Comparison of ENCODE assay signal across 24 cellular contexts in the genomic region with DNA sequence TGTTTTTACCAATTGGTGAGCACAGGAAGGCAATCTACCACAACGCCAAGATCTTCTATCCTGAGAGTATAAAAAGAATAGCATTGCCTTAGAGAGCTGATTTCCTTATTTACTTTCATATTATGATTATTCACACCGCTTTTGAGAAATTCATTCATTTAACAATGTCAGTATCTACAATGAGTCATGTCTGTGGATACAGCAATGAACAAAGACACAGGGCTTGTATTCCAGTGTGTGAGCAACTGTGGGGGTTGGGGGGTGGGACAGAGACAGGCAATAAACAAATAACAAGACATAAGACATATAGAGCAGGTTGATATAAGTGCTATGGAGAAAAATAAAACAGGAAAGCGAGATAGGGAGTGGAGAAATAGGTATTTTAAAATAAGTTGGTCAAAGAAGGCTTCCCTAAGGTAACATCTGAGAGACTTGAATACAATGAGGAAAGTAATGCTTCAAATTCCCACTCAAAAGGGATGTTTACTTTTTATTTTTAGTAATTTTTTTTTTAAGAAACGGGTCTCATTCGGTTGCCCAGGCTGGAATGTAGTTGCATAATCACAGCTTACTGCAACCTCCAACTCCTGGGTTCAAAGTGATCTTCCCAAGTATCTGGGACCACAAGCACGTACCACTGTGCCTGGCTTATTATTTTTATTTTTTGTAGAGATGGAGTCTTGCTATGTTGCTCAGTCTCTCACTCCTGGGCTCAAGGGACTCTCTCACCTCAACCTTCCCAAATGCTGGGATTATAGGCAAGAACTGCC. TPM values are rescaled to one million over a fixed set of nuclear protein-coding genes. Genes with fewer than 3 reads are reported as not detected.
DNase-seq lines count a peak whose midpoint lies in the region; ATAC-seq, FAIRE-seq and TF ChIP-seq lines count a peak whose summit lies in the region.
"Had no signal": no experiment of that assay in that cellular context is flagged by ENCODE, and none has a peak within 500 bp of the region (broad histone marks: within the 10 kb centered on the region; RNA-seq: fewer than 3 reads in every experiment).

No MANE protein-coding gene starts in this region.

- FAIRE-seq in A549 (lab: Jason Lieb, UNC), result peak; percentile 51
- FAIRE-seq: K562 had no signal

- peaks cover 30% of the 10 kb centered on the region for H3K36me3 Mint-ChIP-seq in activated naive CD4-positive, alpha-beta T cell treated with anti-CD3 and anti-CD28 coated beads for 36 hours (ENCODE audit: low read depth)

- H3K9me3 ChIP-seq in A549, result no peaks in the 10 kb centered on the region
- H3K9me3 ChIP-seq: neutrophil, right atrium auricular region, tibial nerve had no signal

- no peak overlapping the region; the same call in 2 of the 3 replicates for H3K4me3 ChIP-seq in A549
- H3K4me3 ChIP-seq in astrocyte of the spinal cord (ENCODE audit: low read depth, low read length), result no peak overlapping the region
- H3K4me3 ChIP-seq: K562, right atrium auricular region, tibial nerve had no signal

- H3K4me3 Mint-ChIP-seq in activated naive CD4-positive, alpha-beta T cell treated with anti-CD3 and anti-CD28 coated beads for 36 hours, result no peak overlapping the region
- H3K4me3 Mint-ChIP-seq: activated CD4-positive, alpha-beta memory T cell treated with anti-CD3 and anti-CD28 coated beads, Interleukin-2, amount 10 ng/mL, durations not matched to agents 7 days and 5 days; activated naive CD8-positive, alpha-beta T cell treated with anti-CD3 and anti-CD28 coated beads for 36 hours; activated T-cell treated with anti-CD3 and anti-CD28 coated beads, Interleukin-2, amount 50 U/mL, for 4 hours; T-cell had no signal

- POLR2A ChIA-PET in A549 (lab: Yijun Ruan, JAX), result interaction anchor here (0.6 kb wide), 1 partner anchor 18 kb away, joined by 3 read pairs; no protein-coding TSS in a partner anchor

- DNase-seq in A549 (ENCODE audit: low read depth in 1 of 2, low spot score in 1 of 2) (peak; percentile 35 to 79), HT1080 (ENCODE audit: low read depth) (peak; percentile 19), astrocyte of the spinal cord (ENCODE audit: low read depth, low spot score) (peak; percentile 14), foreskin melanocyte (peak; percentile 10), NCI-H1436 treated with DMSO at 0.1 percent for 48 hours (lab: John Stamatoyannopoulos, UW) (no peak), COLO668 (lab: John Stamatoyannopoulos, UW; ENCODE audit: unreplicated experiment) (no peak), glomerular visceral epithelial cell (ENCODE audit: extremely low spot score) (no peak)
- no peak for DNase-seq in activated naive CD4-positive, alpha-beta T cell treated with anti-CD3 and anti-CD28 coated beads for 36 hours
- DNase-seq: activated CD4-positive, alpha-beta memory T cell treated with anti-CD3 and anti-CD28 coated beads, Interleukin-2, amount 10 ng/mL, durations not matched to agents 7 days and 5 days; activated naive CD8-positive, alpha-beta T cell treated with anti-CD3 and anti-CD28 coated beads for 36 hours; activated T-cell treated with anti-CD3 and anti-CD28 coated beads, Interleukin-2, amount 50 U/mL, for 4 hours; central memory CD4-positive, alpha-beta T cell; effector CD4-positive, alpha-beta T cell; HCEC 1CT; left cardiac atrium; NCI-H2029; Right ventricle myocardium superior; stimulated activated naive CD4-positive, alpha-beta T cell treated with Interleukin-2 at 50 U/mL for 16 hours; T-cell had no signal

- TF ChIP-seq EP300 in A549 (IDR thresholded peaks at IDR 0.05), result no peak

- H3K27ac ChIP-seq in A549, result peak overlapping the region; percentile 33 to 45; a peak in 4 of 6 replicates
- H3K27ac ChIP-seq: HL-60, neutrophil, right atrium auricular region, tibial nerve had no signal

- no peaks in the 10 kb centered on the region for H3K4me1 Mint-ChIP-seq in activated naive CD4-positive, alpha-beta T cell treated with anti-CD3 and anti-CD28 coated beads for 36 hours (ENCODE audit: low read depth)
- H3K4me1 Mint-ChIP-seq: activated CD4-positive, alpha-beta memory T cell treated with anti-CD3 and anti-CD28 coated beads, Interleukin-2, amount 10 ng/mL, durations not matched to agents 7 days and 5 days; activated naive CD8-positive, alpha-beta T cell treated with anti-CD3 and anti-CD28 coated beads for 36 hours; T-cell had no signal

- peak overlapping the region; percentile 65 for H3K4me2 ChIP-seq in A549

- TF ChIP-seq RAD21 in A549 (conservative IDR thresholded peaks at IDR 0.05 in 1 of 2, IDR thresholded peaks at IDR 0.05 in 1 of 2), result 0 out of 5 replicates have a peak, but pooled peaks of 1 of the 2 experiments have one; percentile 2

- intact Hi-C loops in activated naive CD4-positive, alpha-beta T cell treated with anti-CD3 and anti-CD28 coated beads for 36 hours (cut with micrococcal nuclease), result no loop called here

- no peaks in the 10 kb centered on the region for H3K9me3 Mint-ChIP-seq in activated naive CD4-positive, alpha-beta T cell treated with anti-CD3 and anti-CD28 coated beads for 36 hours
- H3K9me3 Mint-ChIP-seq: activated CD4-positive, alpha-beta memory T cell treated with anti-CD3 and anti-CD28 coated beads, Interleukin-2, amount 10 ng/mL, durations not matched to agents 7 days and 5 days; activated naive CD8-positive, alpha-beta T cell treated with anti-CD3 and anti-CD28 coated beads for 36 hours; activated T-cell treated with anti-CD3 and anti-CD28 coated beads, Interleukin-2, amount 50 U/mL, for 4 hours; T-cell had no signal

- in situ Hi-C loops in astrocyte of the spinal cord (cut with HindIII; ENCODE audit: low sequenced_read_pairs), result no loop called here

- WGBS in A549 (ENCODE audit: missing lambda C conversion rate), result 35% methylated on average over 6 of the region's 6 CpGs

- no peak overlapping the region for H3K27ac Mint-ChIP-seq in activated naive CD4-positive, alpha-beta T cell treated with anti-CD3 and anti-CD28 coated beads for 36 hours
- H3K27ac Mint-ChIP-seq: activated CD4-positive, alpha-beta memory T cell treated with anti-CD3 and anti-CD28 coated beads, Interleukin-2, amount 10 ng/mL, durations not matched to agents 7 days and 5 days; activated naive CD8-positive, alpha-beta T cell treated with anti-CD3 and anti-CD28 coated beads for 36 hours had no signal

- H3K4me1 ChIP-seq in A549, result peaks cover 20% of the 10 kb centered on the region
- H3K4me1 ChIP-seq: right atrium auricular region, tibial nerve had no signal

- no peaks in the 10 kb centered on the region for H3K27me3 Mint-ChIP-seq in activated naive CD4-positive, alpha-beta T cell treated with anti-CD3 and anti-CD28 coated beads for 36 hours (ENCODE audit: low read depth)
- H3K27me3 Mint-ChIP-seq: activated CD4-positive, alpha-beta memory T cell treated with anti-CD3 and anti-CD28 coated beads, Interleukin-2, amount 10 ng/mL, durations not matched to agents 7 days and 5 days; activated naive CD8-positive, alpha-beta T cell treated with anti-CD3 and anti-CD28 coated beads for 36 hours; T-cell had no signal

- no peak for TF ChIP-seq POLR2A in A549 (IDR thresholded peaks at IDR 0.05; ENCODE audit: low read length)

- peak; percentile 66 to 84; a peak in 5 of 6 replicates for ATAC-seq in A549
- ATAC-seq: activated T-cell treated with anti-CD3 and anti-CD28 coated beads, Interleukin-2, amount 50 U/mL, for 4 hours; K562; left cardiac atrium; T-cell had no signal

- TF ChIP-seq CTCF in A549 (IDR thresholded peaks at IDR 0.05) (no peak), astrocyte of the spinal cord (IDR thresholded peaks at IDR 0.05; ENCODE audit: low read depth, low read length) (no peak)

- CTCF ChIA-PET in A549 (lab: Yijun Ruan, JAX), result interaction anchor here (0.8 to 2.0 kb wide), 5 partner anchors 9 to 336 kb away, joined by 3 to 5 read pairs (median 4); a partner anchor contains a TSS
- CTCF ChIA-PET in activated naive CD4-positive, alpha-beta T cell treated with anti-CD3 and anti-CD28 coated beads for 36 hours (lab: Charles Lee), result no interaction called here

TF ChIP-seq in A549, 52 proteins besides CTCF, POLR2A, EP300 and RAD21:
- TF ChIP-seq TFCP2L1 (CRISPR knock-in tag; IDR thresholded peaks at IDR 0.05) (no peak), ZNF302 (CRISPR knock-in tag; IDR thresholded peaks at IDR 0.05) (no peak), CEBPB (IDR thresholded peaks at IDR 0.05) (peak; percentile 36 to 46; a peak in 1 of 4 replicates), FOSL2 (IDR thresholded peaks at IDR 0.05) (peak; percentile 34; the same call in 1 of the 2 replicates), FOSL2 (CRISPR knock-in tag; IDR thresholded peaks at IDR 0.05) (peak; percentile 75), HOXA7 (CRISPR knock-in tag; IDR thresholded peaks at IDR 0.05) (no peak), JUNB (IDR thresholded peaks at IDR 0.05) (peak; percentile 44), NFE2L2 (conservative IDR thresholded peaks at IDR 0.05; ENCODE audit: low read length) (no peak), SMC3 (IDR thresholded peaks at IDR 0.05) (no peak)

RNA-seq across cellular contexts. Expression of a gene that starts 45.7 kb away (rescaled TPM):
- polyA plus RNA-seq in A549 (2011; rRNA removed), result 4.5 and 4.7 TPM in 2 replicates
- polyA plus RNA-seq in A549 (2012; cell fraction: cytosol; rRNA removed), result 1.1 TPM in 2 replicates
- polyA plus RNA-seq in A549 (2012; cell fraction: nucleus; rRNA removed), result 0.83 and 0.88 TPM in 2 replicates
- polyA plus RNA-seq in A549 (2017; fragmentation: RNase III; extraction: RNeasy Plus Mini Kit Qiagen cat#74134 plus additional on column Dnase treatment), result 3.7 to 4.3 TPM (median 4.0 TPM) in 3 replicates
- 3.3 and 3.8 TPM in 2 replicates for polyA minus RNA-seq in A549 (2011; rRNA and poly(A)+ RNA removed)
- 2.9 and 3.0 TPM in 2 replicates for total RNA-seq in HT1080 (2014; rRNA removed; shearing (Covaris generic))
- 2.0 and 2.2 TPM in 2 replicates for polyA plus RNA-seq in HT1080 (2015; cell fraction: cytosol; rRNA removed)
- polyA plus RNA-seq in HT1080 (2015; cell fraction: nucleus; rRNA removed), result 4.2 and 5.2 TPM in 2 replicates
- 1 to 10 TPM; 2.0 TPM for total RNA-seq in activated naive CD4-positive, alpha-beta T cell treated with anti-CD3 and anti-CD28 coated beads for 36 hours

RNA-seq across cellular contexts. Expression of a gene that starts 45.9 kb away (rescaled TPM):
- polyA plus RNA-seq in A549 (2011; rRNA removed), result 167 and 221 TPM in 2 replicates
- 76.9 and 87.9 TPM in 2 replicates for polyA plus RNA-seq in A549 (2012; cell fraction: cytosol; rRNA removed)
- 25.6 and 39.9 TPM in 2 replicates for polyA plus RNA-seq in A549 (2012; cell fraction: nucleus; rRNA removed)
- 129 to 135 TPM (median 135 TPM) in 3 replicates for polyA plus RNA-seq in A549 (2017; fragmentation: RNase III; extraction: RNeasy Plus Mini Kit Qiagen cat#74134 plus additional on column Dnase treatment)
- polyA minus RNA-seq in A549 (2011; rRNA and poly(A)+ RNA removed), result 24.9 and 26.8 TPM in 2 replicates
- 33.5 and 46.5 TPM in 2 replicates for total RNA-seq in HT1080 (2014; rRNA removed; shearing (Covaris generic))
- polyA plus RNA-seq in HT1080 (2015; cell fraction: cytosol; rRNA removed), result 88.9 and 89.5 TPM in 2 replicates
- polyA plus RNA-seq in HT1080 (2015; cell fraction: nucleus; rRNA removed), result 48.2 and 52.6 TPM in 2 replicates
- total RNA-seq in activated naive CD4-positive, alpha-beta T cell treated with anti-CD3 and anti-CD28 coated beads for 36 hours, result 10 to 100 TPM; 51.8 to 56.2 TPM

Comparison
In these comparisons a context has a peak if more than half of its experiments do, and no peak if none do; other contexts are left out.
1. DNase-seq: peak in A549 (2 of 2), HT1080 (single experiment), astrocyte of the spinal cord (single experiment) and foreskin melanocyte (single experiment); none in NCI-H1436 treated with DMSO at 0.1 percent for 48 hours (single experiment), COLO668 (single experiment), glomerular visceral epithelial cell (single experiment) and activated naive CD4-positive, alpha-beta T cell treated with anti-CD3 and anti-CD28 coated beads for 36 hours (single experiment).